ENCODE assay signal across 1 cellular context in the genomic region with DNA sequence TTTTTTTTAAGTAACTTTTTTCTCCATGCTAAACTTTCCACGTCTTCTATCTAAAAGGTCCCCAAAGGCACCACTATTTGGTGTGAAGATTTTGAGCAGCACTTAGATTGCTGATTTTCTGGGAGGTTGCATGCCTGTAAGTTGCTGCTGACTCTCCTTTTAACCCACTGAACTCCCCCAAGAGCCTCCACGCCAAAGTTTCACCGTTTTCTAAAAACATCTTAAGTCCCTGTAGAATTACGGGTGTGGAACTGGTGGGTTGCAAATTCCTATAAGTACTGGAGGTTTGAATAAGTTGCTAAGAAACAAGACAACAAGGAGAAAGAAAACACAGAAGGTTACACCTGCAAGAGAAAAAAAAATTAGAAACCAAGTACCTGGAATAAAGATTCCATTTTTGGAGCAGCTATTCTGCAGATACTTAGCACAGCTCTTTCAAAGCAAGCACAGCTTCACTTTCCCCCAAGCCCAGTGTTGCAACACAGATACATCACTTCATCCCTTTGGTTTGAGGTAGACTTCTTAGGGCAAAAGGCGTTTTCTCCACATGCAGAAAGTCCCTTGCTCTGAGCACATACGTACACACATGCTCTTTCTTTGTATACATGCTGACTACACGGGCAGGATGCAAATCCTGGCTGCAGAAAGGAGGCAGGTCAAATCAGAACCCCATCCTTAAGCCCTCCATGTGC.
TF ChIP-seq lines count a peak whose summit lies in the region.

No MANE protein-coding gene starts in this region.

TF ChIP-seq in H1, 55 proteins besides CTCF, POLR2A, EP300 and RAD21:
- TF ChIP-seq NRF1 (IDR thresholded peaks at IDR 0.05; ENCODE audit: low read depth, low read length) (no peak), ZNF274 (IDR thresholded peaks at IDR 0.05; ENCODE audit: borderline replicate concordance, extremely low read depth, low read length) (no peak), SIRT6 (IDR thresholded peaks at IDR 0.05; ENCODE audit: low read length) (no peak), SRF (IDR thresholded peaks at IDR 0.05; ENCODE audit: low read depth, low read length) (no peak), RFX5 (IDR thresholded peaks at IDR 0.05; ENCODE audit: borderline replicate concordance, low read depth, low read length) (no peak), TBP (IDR thresholded peaks at IDR 0.05; ENCODE audit: low read depth, low read length) (no peak), POU5F1 (IDR thresholded peaks at IDR 0.05; ENCODE audit: low read depth, low read length) (no peak), CEBPB (IDR thresholded peaks at IDR 0.05; ENCODE audit: low read depth, low read length) (no peak), BRCA1 (IDR thresholded peaks at IDR 0.05; ENCODE audit: low read depth, low read length) (no peak), POLR2AphosphoS5 (IDR thresholded peaks at IDR 0.05; ENCODE audit: low read depth, low read length) (no peak), EZH2 (IDR thresholded peaks at IDR 0.05; ENCODE audit: low read depth, low read length, severe bottlenecking) (no peak), SP1 (IDR thresholded peaks at IDR 0.05; ENCODE audit: low read depth, low read length) (no peak), NANOG (IDR thresholded peaks at IDR 0.05; ENCODE audit: insufficient read depth, low read depth, low read length, poor library complexity, severe bottlenecking) (no peak), HDAC6 (IDR thresholded peaks at IDR 0.05; ENCODE audit: low read depth, low read length) (no peak), HDAC2 (IDR thresholded peaks at IDR 0.05; ENCODE audit: borderline replicate concordance in 1 of 2, low read depth in 2 of 2, low read length in 2 of 2) (no peak), TEAD4 (IDR thresholded peaks at IDR 0.05; ENCODE audit: low read depth, low read length) (no peak), JUN (IDR thresholded peaks at IDR 0.05; ENCODE audit: low read depth, low read length) (no peak), ASH2L (IDR thresholded peaks at IDR 0.05; ENCODE audit: low read length) (no peak), SP4 (IDR thresholded peaks at IDR 0.05; ENCODE audit: low read length) (no peak)
- TF ChIP-seq, protein P1, sequence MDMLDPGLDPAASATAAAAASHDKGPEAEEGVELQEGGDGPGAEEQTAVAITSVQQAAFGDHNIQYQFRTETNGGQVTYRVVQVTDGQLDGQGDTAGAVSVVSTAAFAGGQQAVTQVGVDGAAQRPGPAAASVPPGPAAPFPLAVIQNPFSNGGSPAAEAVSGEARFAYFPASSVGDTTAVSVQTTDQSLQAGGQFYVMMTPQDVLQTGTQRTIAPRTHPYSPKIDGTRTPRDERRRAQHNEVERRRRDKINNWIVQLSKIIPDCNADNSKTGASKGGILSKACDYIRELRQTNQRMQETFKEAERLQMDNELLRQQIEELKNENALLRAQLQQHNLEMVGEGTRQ (IDR thresholded peaks at IDR 0.05; ENCODE audit: low read length): no peak
